Comparison of ENCODE assay signal across 1 cellular context in the genomic region with DNA sequence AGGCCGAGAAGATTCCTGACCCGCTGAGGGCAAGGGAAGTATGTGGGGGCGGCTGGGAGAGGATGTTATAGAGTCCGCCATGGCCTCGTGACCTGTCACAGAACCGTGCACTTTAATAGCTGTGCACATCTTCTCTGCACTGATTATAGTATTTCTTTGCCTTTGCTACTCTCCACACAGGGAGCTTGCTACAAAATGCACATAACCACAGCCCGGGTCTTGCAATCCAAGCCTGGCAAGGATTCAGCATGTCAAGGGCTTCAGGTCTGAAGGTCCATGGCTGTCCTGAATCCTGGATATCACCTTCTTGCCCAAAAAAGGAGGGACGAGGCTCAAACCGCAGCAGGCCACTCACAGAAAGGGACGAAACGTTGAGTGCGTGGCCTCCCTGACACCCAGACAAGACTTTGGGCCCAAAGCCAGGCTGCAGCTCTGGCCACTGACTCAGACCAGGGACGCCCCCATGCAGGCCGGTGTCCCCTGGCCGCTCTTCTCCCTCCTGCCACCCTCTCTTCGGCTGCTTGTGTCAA.
TF ChIP-seq lines count a peak whose summit lies in the region.

No MANE protein-coding gene starts in this region.

TF ChIP-seq in GM23338, 12 proteins besides CTCF, POLR2A, EP300 and RAD21 (continued from another document):
- TF ChIP-seq EZH2 (IDR thresholded peaks at IDR 0.05; ENCODE audit: low read depth, unreplicated experiment): no peak
